1 cellular context compared by ENCODE assay signal in the genomic region with DNA sequence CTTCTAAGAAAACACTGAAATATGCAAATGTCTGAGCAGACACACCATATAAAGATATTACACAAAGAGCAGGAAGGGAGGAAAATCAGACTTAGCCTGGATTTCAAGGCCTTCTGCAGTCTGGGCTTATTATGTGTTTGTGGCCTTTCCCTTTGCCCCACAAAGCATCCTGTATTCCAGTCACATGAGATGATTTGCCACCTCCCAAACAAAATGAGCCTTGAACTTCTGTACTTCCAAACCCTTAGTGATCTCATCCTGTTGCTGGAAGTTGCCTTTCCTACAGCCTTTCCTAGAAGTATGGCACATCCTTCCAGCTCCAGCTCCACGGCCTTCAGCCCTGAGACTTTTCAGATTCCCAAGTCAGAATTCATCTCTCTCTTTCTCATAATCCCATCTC.
TF ChIP-seq lines count a peak whose summit lies in the region.

No MANE protein-coding gene starts in this region.

TF ChIP-seq in endothelial cell of umbilical vein, 7 proteins besides CTCF, POLR2A, EP300 and RAD21 (continued from another document):
- TF ChIP-seq MAX (IDR thresholded peaks at IDR 0.05; ENCODE audit: insufficient read depth, insufficient read length) (no peak), POLR2AphosphoS5 (IDR thresholded peaks at IDR 0.05; ENCODE audit: insufficient read depth, low read depth, low read length) (no peak), JUN (IDR thresholded peaks at IDR 0.05; ENCODE audit: borderline replicate concordance, insufficient read depth, insufficient read length, low read depth) (no peak), EZH2 (IDR thresholded peaks at IDR 0.05; ENCODE audit: borderline replicate concordance, low read depth, low read length, severe bottlenecking) (no peak)
